In genomic region chr13:32267836-32268439, GRCh38 we compare ENCODE assay signal across 9 cellular contexts. TPM values are rescaled to one million over a fixed set of nuclear protein-coding genes. Genes with fewer than 3 reads are reported as not detected.
DNase-seq lines count a peak whose midpoint lies in the region; ATAC-seq and TF ChIP-seq lines count a peak whose summit lies in the region.
"Had no signal": no experiment of that assay in that cellular context is flagged by ENCODE, and none has a peak within 500 bp of the region (broad histone marks: within the 10 kb centered on the region; RNA-seq: fewer than 3 reads in every experiment).

No MANE protein-coding gene starts in this region.

- peak; percentile 98 for ATAC-seq in GM18858 (IDR thresholded peaks at IDR 0.05; ENCODE audit: unreplicated experiment)
- ATAC-seq in HG03520 (IDR thresholded peaks at IDR 0.05; ENCODE audit: unreplicated experiment): peak; percentile 97
- ATAC-seq in GM19463 (IDR thresholded peaks at IDR 0.05; ENCODE audit: unreplicated experiment): no peak

- H3K4me3 ChIP-seq in AG09309 (ENCODE audit: control insufficient read depth, low read depth, low read length) (no peak overlapping the region), fibroblast of pulmonary artery (replicated peaks; ENCODE audit: low read depth, low read length) (no peak overlapping the region)

- no peak overlapping the region for H3K4me3 Mint-ChIP-seq in activated CD4-positive, alpha-beta memory T cell treated with anti-CD3 and anti-CD28 coated beads, Interleukin-2, amount 10 ng/mL, durations not matched to agents 7 days and 5 days

- no peaks in the 10 kb centered on the region for H3K9me3 Mint-ChIP-seq in activated CD4-positive, alpha-beta memory T cell treated with anti-CD3 and anti-CD28 coated beads, Interleukin-2, amount 10 ng/mL, durations not matched to agents 7 days and 5 days

- CTCF ChIA-PET in activated CD4-positive, alpha-beta memory T cell treated with anti-CD3 and anti-CD28 coated beads, Interleukin-2, amount 10 ng/mL, durations not matched to agents 7 days and 5 days (lab: Charles Lee): interaction anchor here (0.5 to 2.5 kb wide), 12 partner anchors 11 to 358 kb away, joined by 3 to 8 read pairs (median 4); partner anchors contain the start of gene PDS5B

- DNase-seq in AG09309 (ENCODE audit: low read depth) (no peak), fibroblast of pulmonary artery (ENCODE audit: low read depth) (no peak), inferior parietal cortex (ENCODE audit: extremely low spot score) (no peak)
- DNase-seq in activated CD4-positive, alpha-beta memory T cell treated with anti-CD3 and anti-CD28 coated beads, Interleukin-2, amount 10 ng/mL, durations not matched to agents 7 days and 5 days: peak; percentile 41
- DNase-seq in stimulated activated CD4-positive, alpha-beta T cell treated with anti-CD3 and anti-CD28 coated beads, Interleukin-2, amount 100 ng/mL, for 48 hours: peak; percentile 43 to 47

- peaks cover 5% of the 10 kb centered on the region for H3K4me1 Mint-ChIP-seq in activated CD4-positive, alpha-beta memory T cell treated with anti-CD3 and anti-CD28 coated beads, Interleukin-2, amount 10 ng/mL, durations not matched to agents 7 days and 5 days

- H3K27me3 Mint-ChIP-seq in activated CD4-positive, alpha-beta memory T cell treated with anti-CD3 and anti-CD28 coated beads, Interleukin-2, amount 10 ng/mL, durations not matched to agents 7 days and 5 days: no peaks in the 10 kb centered on the region

- H3K27ac Mint-ChIP-seq in activated CD4-positive, alpha-beta memory T cell treated with anti-CD3 and anti-CD28 coated beads, Interleukin-2, amount 10 ng/mL, durations not matched to agents 7 days and 5 days: no peak overlapping the region

- POLR2A ChIA-PET in activated CD4-positive, alpha-beta memory T cell treated with anti-CD3 and anti-CD28 coated beads, Interleukin-2, amount 10 ng/mL, durations not matched to agents 7 days and 5 days (lab: Charles Lee): interaction anchor here (1.5 kb wide), 1 partner anchor 47 kb away, joined by 6 read pairs; the partner anchor contains the start of genes BRCA2 and ZAR1L

- TF ChIP-seq CTCF in AG09309 (IDR thresholded peaks at IDR 0.05; ENCODE audit: control insufficient read depth, insufficient read depth, low read depth, low read length, missing control alignments) (peak; percentile 57), fibroblast of pulmonary artery (IDR thresholded peaks at IDR 0.05; ENCODE audit: low read length, missing control alignments) (peak; percentile 39)

- peaks cover 6% of the 10 kb centered on the region for H3K36me3 Mint-ChIP-seq in activated CD4-positive, alpha-beta memory T cell treated with anti-CD3 and anti-CD28 coated beads, Interleukin-2, amount 10 ng/mL, durations not matched to agents 7 days and 5 days (ENCODE audit: low read depth)

RNA-seq across cellular contexts. Expression of gene ZAR1L, which starts 47.2 kb away (rescaled TPM):
- total RNA-seq in activated CD4-positive, alpha-beta memory T cell treated with anti-CD3 and anti-CD28 coated beads, Interleukin-2, amount 10 ng/mL, durations not matched to agents 7 days and 5 days: not detected
- total RNA-seq: glomerular endothelial cell had no signal

RNA-seq across cellular contexts. Expression of gene BRCA2, which starts 47.4 kb away (rescaled TPM):
- 10 to 100 TPM; 18.3 to 23.6 TPM for total RNA-seq in activated CD4-positive, alpha-beta memory T cell treated with anti-CD3 and anti-CD28 coated beads, Interleukin-2, amount 10 ng/mL, durations not matched to agents 7 days and 5 days

Comparison
In these comparisons a context has a peak if more than half of its experiments do, and no peak if none do; other contexts are left out.
1. DNase-seq: peak in activated CD4-positive, alpha-beta memory T cell treated with anti-CD3 and anti-CD28 coated beads, Interleukin-2, amount 10 ng/mL, durations not matched to agents 7 days and 5 days (single experiment) and stimulated activated CD4-positive, alpha-beta T cell treated with anti-CD3 and anti-CD28 coated beads, Interleukin-2, amount 100 ng/mL, for 48 hours (2 of 2); none in AG09309 (single experiment), fibroblast of pulmonary artery (single experiment) and inferior parietal cortex (single experiment).